ENCODE assay signal across 18 cellular contexts in genomic region chr5:170383227-170383626, GRCh38. TPM values are rescaled to one million over a fixed set of nuclear protein-coding genes. Genes with fewer than 3 reads are reported as not detected.
A peak's percentile ranks its signal among the peaks of the same experiment; 100 is the strongest.
DNase-seq lines count a peak whose midpoint lies in the region; ATAC-seq, FAIRE-seq and TF ChIP-seq lines count a peak whose summit lies in the region.
"Had no signal": no experiment of that assay in that cellular context is flagged by ENCODE, and none has a peak within 500 bp of the region (broad histone marks: within the 10 kb centered on the region; RNA-seq: fewer than 3 reads in every experiment).

No MANE protein-coding gene starts in this region.

- WGBS in H1 (ENCODE audit: extremely low coverage in 1 of 2, insufficient coverage in 1 of 2, insufficient read length in 1 of 2, insufficient replicate concordance in 2 of 2, low coverage in 1 of 2, low lambda C conversion rate in 2 of 2, missing lambda C conversion rate in 1 of 2), 2 experiments, result 79% methylated on average over 5 of the region's 5 CpGs; no CpG with 5 or more reads in 1 of the 2 experiments

- H3K4me1 ChIP-seq in H1 (replicated peaks in 1 of 4; ENCODE audit: control insufficient read depth in 3 of 4, insufficient read depth in 4 of 4, low read length in 3 of 4) (peaks cover 0 to 7% (median 2%) of the 10 kb centered on the region in 4 experiments; a peak in 3 of 7 replicates), muscle layer of colon (ENCODE audit: insufficient read depth, low read length) (peaks cover 49% of the 10 kb centered on the region), upper lobe of right lung (no peaks in the 10 kb centered on the region)

- TF ChIP-seq POLR2A in H1 (IDR thresholded peaks at IDR 0.05; ENCODE audit: control extremely low read depth in 1 of 2, low read depth in 2 of 2, low read length in 2 of 2), result no peak

- no peaks in the 10 kb centered on the region for H3K79me2 ChIP-seq in H1 (ENCODE audit: control insufficient read depth in 1 of 2, insufficient read depth in 2 of 2, low read length in 2 of 2)

- peak; percentile 63 for ATAC-seq in upper lobe of right lung
- ATAC-seq in GM21367 (IDR thresholded peaks at IDR 0.05; ENCODE audit: unreplicated experiment), result no peak
- no peak for ATAC-seq in T-helper 17 cell
- ATAC-seq: HCT116 had no signal

- H3K4me3 Mint-ChIP-seq in T-helper 17 cell, result no peak overlapping the region
- H3K4me3 Mint-ChIP-seq: CD4-positive, CD25-positive, alpha-beta regulatory T cell had no signal

- no peak overlapping the region for H2BK15ac ChIP-seq in H1 (ENCODE audit: low read length)

- TF ChIP-seq EP300 in H1 (IDR thresholded peaks at IDR 0.05; ENCODE audit: borderline replicate concordance in 1 of 2, low read depth in 2 of 2, low read length in 2 of 2), result no peak

- H4K5ac ChIP-seq in H1 (ENCODE audit: insufficient read length, low read depth, low read length), result no peak overlapping the region

- H3K56ac ChIP-seq in H1 (replicated peaks; ENCODE audit: insufficient read length, low read depth, low read length), result no peak overlapping the region

- H3K4ac ChIP-seq in H1 (replicated peaks; ENCODE audit: insufficient read length, low read depth, low read length), result no peak overlapping the region

- no peak overlapping the region for H3K9ac ChIP-seq in H1 (replicated peaks in 1 of 4; ENCODE audit: extremely low read depth in 1 of 4, low read depth in 3 of 4, low read length in 3 of 4)
- H3K9ac ChIP-seq in muscle layer of colon (ENCODE audit: low read length), result no peak overlapping the region
- H3K9ac ChIP-seq: BLaER1 treated with 17β-estradiol and CSF1 and Interleukin-3, amounts not matched to agents 10 nM and 100 nM had no signal

- H3K23me2 ChIP-seq in H1 (ENCODE audit: low read depth, low read length), result no peaks in the 10 kb centered on the region

- H3K4me1 Mint-ChIP-seq in T-helper 17 cell, result peaks cover 3% of the 10 kb centered on the region
- H3K4me1 Mint-ChIP-seq: CD4-positive, CD25-positive, alpha-beta regulatory T cell had no signal

- no peak for TF ChIP-seq CTCF in H1 (IDR thresholded peaks at IDR 0.05; ENCODE audit: control extremely low read depth in 1 of 3, insufficient read depth in 1 of 3, low read depth in 1 of 3, low read length in 3 of 3)
- TF ChIP-seq CTCF in upper lobe of right lung (IDR thresholded peaks at IDR 0.05), result no peak

- no peak overlapping the region for H3K27ac ChIP-seq in H1 (ENCODE audit: low read depth, low read length)
- peak overlapping the region; percentile 43 for H3K27ac ChIP-seq in muscle layer of colon (ENCODE audit: low read depth, low read length)
- H3K27ac ChIP-seq in upper lobe of right lung, result no peak overlapping the region
- H3K27ac ChIP-seq: BLaER1 treated with 17β-estradiol and CSF1 and Interleukin-3, amounts not matched to agents 10 nM and 100 nM had no signal

- H3K27me3 Mint-ChIP-seq in T-helper 17 cell, result peaks cover 53% of the 10 kb centered on the region

- no peak overlapping the region for H3K23ac ChIP-seq in H1 (ENCODE audit: insufficient read length)

- no peak overlapping the region for H2BK20ac ChIP-seq in H1 (ENCODE audit: low read length)

- H4K20me1 ChIP-seq in H1 (replicated peaks in 1 of 2; ENCODE audit: control insufficient read depth in 1 of 2, insufficient read depth in 2 of 2, low read length in 2 of 2), result no peaks in the 10 kb centered on the region

- no peak overlapping the region for H4K91ac ChIP-seq in H1 (replicated peaks; ENCODE audit: insufficient read length, low read length)

- no peak overlapping the region for H4K8ac ChIP-seq in H1 (ENCODE audit: extremely low read depth, insufficient read depth, low read length)

- peak overlapping the region; percentile 27; the same call in 1 of the 2 replicates for H2BK12ac ChIP-seq in H1 (ENCODE audit: low read depth, low read length)

- H3K4me2 ChIP-seq in H1 (ENCODE audit: insufficient read depth in 1 of 2, low read depth in 2 of 2, low read length in 2 of 2), result no peak overlapping the region

- TF ChIP-seq RAD21 in H1 (IDR thresholded peaks at IDR 0.05 in 1 of 2, conservative IDR thresholded peaks at IDR 0.05 in 1 of 2; ENCODE audit: low read depth in 2 of 2, low read length in 2 of 2), result no peak

- DNase-seq in NCI-H345 (lab: John Stamatoyannopoulos, UW) (peak; percentile 29), NCI-H345 treated with DMSO at 0.1 percent for 48 hours (lab: John Stamatoyannopoulos, UW; ENCODE audit: unreplicated experiment) (no peak), H1 (ENCODE audit: low read depth in 1 of 2, low spot score in 2 of 2) (no peak), upper lobe of right lung (no peak), T-helper 17 cell (no peak)
- no peak for DNase-seq in central memory CD4-positive, alpha-beta T cell
- DNase-seq: ACHN; CD4-positive, CD25-positive, alpha-beta regulatory T cell; EL; GOT3; KBM-7 had no signal

- no peak overlapping the region for H2BK5ac ChIP-seq in H1 (ENCODE audit: low read depth, low read length)

- POLR2A ChIA-PET in H1 (lab: Charles Lee; ENCODE audit: partially characterized antibody), result interaction anchor here (0.6 kb wide), 1 partner anchor 912 kb away, joined by 3 read pairs; no protein-coding TSS in a partner anchor

- no peaks in the 10 kb centered on the region for H3K36me3 ChIP-seq in H1 (ENCODE audit: control insufficient read depth in 2 of 4, insufficient read depth in 4 of 4, low read length in 3 of 4)
- peaks cover 49% of the 10 kb centered on the region for H3K36me3 ChIP-seq in muscle layer of colon (ENCODE audit: insufficient read depth, low read length)
- no peaks in the 10 kb centered on the region for H3K36me3 ChIP-seq in upper lobe of right lung

- no peaks in the 10 kb centered on the region for H3K79me1 ChIP-seq in H1 (ENCODE audit: low read depth, low read length)

- no peak overlapping the region for H2AFZ ChIP-seq in H1 (ENCODE audit: low read length)

- H3K18ac ChIP-seq in H1 (ENCODE audit: extremely low read depth, low read length), result 0 out of 2 replicates have a peak overlapping the region, but pooled peaks have one; percentile 43

- H3K9me3 ChIP-seq in H1 (ENCODE audit: insufficient read depth in 2 of 2, low read depth in 1 of 2, low read length in 1 of 2) (no peaks in the 10 kb centered on the region), muscle layer of colon (ENCODE audit: low read length) (no peaks in the 10 kb centered on the region), upper lobe of right lung (no peaks in the 10 kb centered on the region), T-helper 17 cell (ENCODE audit: control insufficient read depth, low read length, poor library complexity, severe bottlenecking) (no peaks in the 10 kb centered on the region)
- H3K9me3 ChIP-seq: BLaER1 treated with 17β-estradiol and CSF1 and Interleukin-3, amounts not matched to agents 10 nM and 100 nM had no signal

- no peak overlapping the region for H3K4me3 ChIP-seq in H1 (ENCODE audit: extremely low read depth in 1 of 4, insufficient read depth in 2 of 4, low read depth in 3 of 4, low read length in 4 of 4)
- H3K4me3 ChIP-seq in muscle layer of colon (ENCODE audit: low read depth in 1 of 2, low read length in 2 of 2), result no peak overlapping the region
- no peak overlapping the region for H3K4me3 ChIP-seq in upper lobe of right lung
- H3K4me3 ChIP-seq: BLaER1 treated with 17β-estradiol and CSF1 and Interleukin-3, amounts not matched to agents 10 nM and 100 nM had no signal

- no peak overlapping the region for H3K27ac Mint-ChIP-seq in T-helper 17 cell
- H3K27ac Mint-ChIP-seq: CD4-positive, CD25-positive, alpha-beta regulatory T cell had no signal

- H3K27me3 ChIP-seq in H1 (replicated peaks in 1 of 4; ENCODE audit: control insufficient read depth in 3 of 4, extremely low read depth in 1 of 4, insufficient read depth in 3 of 4, low read length in 3 of 4), result no peaks in the 10 kb centered on the region; a peak in 1 of 7 replicates
- H3K27me3 ChIP-seq in muscle layer of colon (ENCODE audit: control insufficient read depth in 1 of 2, insufficient read depth in 2 of 2, low read length in 2 of 2), result no peaks in the 10 kb centered on the region
- H3K27me3 ChIP-seq in upper lobe of right lung, result no peaks in the 10 kb centered on the region
- H3K27me3 ChIP-seq: BLaER1 treated with 17β-estradiol and CSF1 and Interleukin-3, amounts not matched to agents 10 nM and 100 nM had no signal

- CTCF ChIA-PET in H1 (lab: Charles Lee; ENCODE audit: partially characterized antibody), result interaction anchor here (0.6 to 3.2 kb wide), 3 partner anchors 108 to 144 kb away, joined by 3 to 15 read pairs (median 5); no protein-coding TSS in a partner anchor

- H3K36me3 Mint-ChIP-seq in T-helper 17 cell (ENCODE audit: low read depth), result peaks cover 2% of the 10 kb centered on the region
- H3K36me3 Mint-ChIP-seq: CD4-positive, CD25-positive, alpha-beta regulatory T cell had no signal

- H2BK120ac ChIP-seq in H1 (replicated peaks; ENCODE audit: low read depth, low read length), result no peak overlapping the region

- no peak overlapping the region for H2AK5ac ChIP-seq in H1 (ENCODE audit: low read depth, low read length)

- no peak overlapping the region for H3K14ac ChIP-seq in H1 (ENCODE audit: insufficient read length)

- no peak for FAIRE-seq in H1 (lab: Jason Lieb, UNC)
- FAIRE-seq: G401.6, GM19239 had no signal

- intact Hi-C loops in upper lobe of right lung (cut with DNase I), result no loop called here

TF ChIP-seq in H1, 55 proteins besides CTCF, POLR2A, EP300 and RAD21 (continues in another document):
- TF ChIP-seq SIRT6 (IDR thresholded peaks at IDR 0.05; ENCODE audit: low read length) (no peak), SAP30 (IDR thresholded peaks at IDR 0.05; ENCODE audit: insufficient read depth, insufficient replicate concordance, low read length) (no peak), GTF2F1 (IDR thresholded peaks at IDR 0.05; ENCODE audit: borderline replicate concordance, low read depth, low read length) (no peak), EZH2 (IDR thresholded peaks at IDR 0.05; ENCODE audit: low read depth, low read length, severe bottlenecking) (no peak), TAF7 (optimal IDR thresholded peaks at IDR 0.05; ENCODE audit: borderline replicate concordance, low read depth, low read length) (no peak), PHF8 (conservative IDR thresholded peaks at IDR 0.05; ENCODE audit: low read depth, low read length) (no peak), HDAC2 (IDR thresholded peaks at IDR 0.05; ENCODE audit: borderline replicate concordance in 1 of 2, low read depth in 2 of 2, low read length in 2 of 2) (no peak), CTBP2 (IDR thresholded peaks at IDR 0.05; ENCODE audit: borderline replicate concordance, insufficient read depth, insufficient read length, low read length) (no peak)

RNA-seq across cellular contexts. Expression of gene KCNMB1, which starts 5.9 kb away (rescaled TPM):
- 0.10 and 0.19 TPM in 2 replicates for total RNA-seq in H1 (2021; fragmentation: NEBNext Ultra II Directional; extraction: Animal tissue kit (Norgen Biotek cat#: 25700))
- 0.08 TPM in 2 replicates for polyA plus RNA-seq in H1 (2011; rRNA removed)
- 0.05 TPM for polyA plus RNA-seq in H1 (2011; cell fraction: cytosol; rRNA removed)
- polyA plus RNA-seq in H1 (2011; cell fraction: nucleus; rRNA removed), result 0.16 TPM
- 0.07 to 0.20 TPM (median 0.12 TPM) in 4 replicates for polyA plus RNA-seq in H1 (2012, experiment 1 of 2)
- polyA plus RNA-seq in H1 (2012, experiment 2 of 2), result 0.09 TPM
- 0.20 TPM for polyA plus RNA-seq in H1 (2013, experiment 1 of 2)
- polyA plus RNA-seq in H1 (2013, experiment 2 of 2), result 0.28 TPM
- polyA minus RNA-seq in H1 (2011; rRNA and poly(A)+ RNA removed), result 0.09 and 0.12 TPM in 2 replicates
- polyA minus RNA-seq in H1 (2011; cell fraction: cytosol; rRNA and poly(A)+ RNA removed), result not detected
- not detected for polyA minus RNA-seq in H1 (2011; cell fraction: nucleus; rRNA and poly(A)+ RNA removed)
- total RNA-seq in upper lobe of right lung, result 1.5 TPM
- total RNA-seq in T-helper 17 cell, result under 1 TPM; 0.42 to 0.44 TPM
- total RNA-seq: A172 had no signal
